Comparison of ENCODE assay signal across 8 cellular contexts in the genomic region with DNA sequence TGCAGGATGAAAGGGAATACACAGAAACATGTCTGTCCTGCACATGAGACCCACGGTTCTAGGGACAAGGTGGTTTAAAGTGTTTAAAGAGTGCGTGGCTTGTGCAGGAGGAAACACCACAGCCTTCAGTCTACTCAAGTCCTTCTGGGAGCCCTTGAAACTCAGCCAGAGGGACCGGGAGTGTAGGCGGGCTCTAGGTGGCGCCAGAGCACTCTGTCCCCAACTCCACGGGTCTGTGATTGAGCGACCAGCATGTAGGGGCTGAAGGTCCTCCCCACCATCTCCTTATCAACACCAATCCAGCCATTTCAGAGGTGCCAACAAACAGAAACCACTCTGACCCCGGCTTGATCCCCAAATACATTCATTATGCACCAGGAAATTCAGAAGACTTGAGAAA.
DNase-seq lines count a peak whose midpoint lies in the region; ATAC-seq and TF ChIP-seq lines count a peak whose summit lies in the region.

No MANE protein-coding gene starts in this region.

- no peaks in the 10 kb centered on the region for H3K9me3 Mint-ChIP-seq in activated CD4-positive, alpha-beta memory T cell treated with anti-CD3 and anti-CD28 coated beads for 36 hours
- peaks cover 0 to 3% (median 0%) of the 10 kb centered on the region in 7 donors for H3K9me3 Mint-ChIP-seq in naive B cell

- TF ChIP-seq EP300 in stomach (IDR thresholded peaks at IDR 0.05), result no peak

- intact Hi-C loops in activated CD4-positive, alpha-beta memory T cell treated with anti-CD3 and anti-CD28 coated beads for 36 hours (cut with micrococcal nuclease), result loop anchor here (1.0 to 2.0 kb wide), 2 partner anchors 110 to 234 kb away; no protein-coding TSS in a partner anchor
- intact Hi-C loops in stomach (cut with DNase I; ENCODE audit: low total_unique reads), result no loop called here

- no peak overlapping the region for H3K4me3 ChIP-seq in GM06990 (replicated peaks; ENCODE audit: low read depth, low read length)
- no peak overlapping the region for H3K4me3 ChIP-seq in stomach
- no peak overlapping the region for H3K4me3 ChIP-seq in coronary artery

- H3K27ac ChIP-seq in stomach (no peak overlapping the region), coronary artery (no peak overlapping the region)

- peaks cover 0 to 13% (median 0%) of the 10 kb centered on the region in 4 donors for H3K4me1 ChIP-seq in stomach

- ATAC-seq in HG02642 (IDR thresholded peaks at IDR 0.05; ENCODE audit: poor library complexity, unreplicated experiment) (peak; percentile 60), naive B cell (ENCODE audit: low read depth in 2 of 2) (peak; percentile 85 to 89)

- H3K36me3 ChIP-seq in GM06990 (ENCODE audit: control insufficient read depth, insufficient read depth, low read length), result no peaks in the 10 kb centered on the region
- no peaks in the 10 kb centered on the region for H3K36me3 ChIP-seq in stomach

- no peak overlapping the region for H3K27ac Mint-ChIP-seq in activated CD4-positive, alpha-beta memory T cell treated with anti-CD3 and anti-CD28 coated beads for 36 hours
- H3K27ac Mint-ChIP-seq in naive B cell, result peak overlapping the region in 1 of 6 donors; percentile 63

- H3K36me3 Mint-ChIP-seq in activated CD4-positive, alpha-beta memory T cell treated with anti-CD3 and anti-CD28 coated beads for 36 hours, result no peaks in the 10 kb centered on the region
- H3K36me3 Mint-ChIP-seq in naive B cell, result no peaks in the 10 kb centered on the region

- DNase-seq in GM06990 (ENCODE audit: extremely low read depth, insufficient read length), result peak; percentile 54
- DNase-seq in NCI-H345 treated with DMSO at 0.1 percent for 48 hours (lab: John Stamatoyannopoulos, UW; ENCODE audit: unreplicated experiment), result peak; percentile 12
- peak; percentile 69 for DNase-seq in activated CD4-positive, alpha-beta memory T cell treated with anti-CD3 and anti-CD28 coated beads for 36 hours
- DNase-seq in epidermal melanocyte (ENCODE audit: insufficient read length, low spot score), result peak; percentile 40
- DNase-seq in naive B cell, result peak; percentile 42
- DNase-seq in stomach, result peak; percentile 70
- no peak for DNase-seq in coronary artery (ENCODE audit: low spot score)

- CTCF ChIA-PET in activated CD4-positive, alpha-beta memory T cell treated with anti-CD3 and anti-CD28 coated beads for 36 hours (lab: Charles Lee), result interaction anchor here (0.8 kb wide), 1 partner anchor 112 kb away, joined by 3 read pairs; no protein-coding TSS in a partner anchor

- TF ChIP-seq CTCF in GM06990 (IDR thresholded peaks at IDR 0.05; ENCODE audit: insufficient read depth, low read length, poor library complexity, severe bottlenecking), result peak; percentile 95
- peak in 3 of 7 experiments; percentile 21 to 50 (median 28) for TF ChIP-seq CTCF in stomach (IDR thresholded peaks at IDR 0.05)
- no peak for TF ChIP-seq CTCF in coronary artery (IDR thresholded peaks at IDR 0.05)

- no peaks in the 10 kb centered on the region for H3K9me3 ChIP-seq in stomach

- no peak overlapping the region for H3K4me3 Mint-ChIP-seq in activated CD4-positive, alpha-beta memory T cell treated with anti-CD3 and anti-CD28 coated beads for 36 hours
- H3K4me3 Mint-ChIP-seq in naive B cell, result peak overlapping the region in 1 of 8 donors; percentile 32

- WGBS in stomach, 5 donors, result 9 to 25% (median 16%) methylated on average over 7 to 8 of the region's 8 CpGs

- H3K27me3 ChIP-seq in GM06990 (replicated peaks; ENCODE audit: control insufficient read depth, insufficient read depth, low read length) (peaks cover 4% of the 10 kb centered on the region; the same call in 1 of the 2 replicates), stomach (peaks cover 0 to 11% (median 0%) of the 10 kb centered on the region in 3 donors)

- H3K4me1 Mint-ChIP-seq in activated CD4-positive, alpha-beta memory T cell treated with anti-CD3 and anti-CD28 coated beads for 36 hours (ENCODE audit: low read depth), result peaks cover 1% of the 10 kb centered on the region
- H3K4me1 Mint-ChIP-seq in naive B cell, result peaks cover 0 to 6% (median 4%) of the 10 kb centered on the region in 3 donors

- peaks cover 5% of the 10 kb centered on the region for H3K27me3 Mint-ChIP-seq in activated CD4-positive, alpha-beta memory T cell treated with anti-CD3 and anti-CD28 coated beads for 36 hours
- H3K27me3 Mint-ChIP-seq in naive B cell, result peaks cover 4 to 20% (median 10%) of the 10 kb centered on the region in 3 donors

- POLR2A ChIA-PET in activated CD4-positive, alpha-beta memory T cell treated with anti-CD3 and anti-CD28 coated beads for 36 hours (lab: Charles Lee), result no interaction called here

- TF ChIP-seq POLR2A in stomach (IDR thresholded peaks at IDR 0.05), result no peak
